ENCODE assay signal across 8 cellular contexts in the genomic region with DNA sequence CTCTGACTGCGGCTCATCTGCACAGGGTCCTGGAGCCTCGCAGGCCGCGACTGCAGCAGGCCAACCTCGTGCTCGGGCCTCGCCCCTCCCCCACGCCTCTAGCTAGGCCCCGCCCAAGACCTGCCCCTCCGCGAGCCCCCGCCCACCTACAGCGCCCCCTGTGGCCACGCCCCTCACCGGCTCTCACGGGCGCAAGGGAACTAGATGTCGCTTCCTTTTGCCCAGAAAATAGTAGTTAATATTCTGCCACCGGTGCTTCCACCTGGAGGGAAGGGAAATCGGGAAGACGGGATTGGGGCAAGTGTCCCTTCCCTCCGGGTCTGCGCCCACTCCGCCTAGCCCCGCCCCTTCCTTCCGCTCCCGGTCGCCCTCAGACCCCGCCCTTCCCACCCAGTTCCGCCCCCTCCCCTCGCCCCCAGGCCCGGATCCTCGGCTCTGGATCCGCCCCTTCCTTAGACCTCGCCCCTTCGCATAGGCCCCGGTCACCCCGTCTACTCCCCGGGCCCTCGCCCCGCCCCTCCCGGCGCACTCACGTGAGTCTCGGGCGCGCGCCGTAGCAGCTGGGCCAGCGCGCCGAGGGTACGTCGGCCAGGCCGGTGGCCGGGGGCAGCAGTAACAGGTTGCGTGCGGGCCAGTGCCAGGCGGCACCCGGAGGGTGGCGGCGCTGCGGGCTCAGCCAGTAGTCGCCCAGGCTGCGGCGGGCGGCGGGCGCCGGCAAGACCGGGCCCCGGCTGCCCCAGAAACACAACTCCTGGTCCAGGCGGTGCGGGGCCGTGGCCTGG. TPM values are rescaled to one million over a fixed set of nuclear protein-coding genes. Genes with fewer than 3 reads are reported as not detected.
A peak's percentile ranks its signal among the peaks of the same experiment; 100 is the strongest.
DNase-seq lines count a peak whose midpoint lies in the region; ATAC-seq and TF ChIP-seq lines count a peak whose summit lies in the region.

No MANE protein-coding gene starts in this region.

- H3K4me3 ChIP-seq in AG04450 (ENCODE audit: low read depth, low read length) (peak overlapping the region; percentile 71), WERI-Rb-1 (ENCODE audit: low read depth, low read length) (peak overlapping the region; percentile 79), mammary epithelial cell (replicated peaks in 1 of 3; ENCODE audit: insufficient read depth in 1 of 3, low read depth in 2 of 3, low read length in 3 of 3) (peak overlapping the region; percentile 45 to 78 (median 58))

- H3K9me3 ChIP-seq in AG04450 (ENCODE audit: control insufficient read depth, insufficient read depth, low read length) (peaks cover 5% of the 10 kb centered on the region; the same call in 1 of the 2 replicates), WERI-Rb-1 (ENCODE audit: severe bottlenecking) (peaks cover 6% of the 10 kb centered on the region), mammary epithelial cell (replicated peaks; ENCODE audit: insufficient read depth, low read length) (no peaks in the 10 kb centered on the region)

- peak; percentile 79 for DNase-seq in AG04450 (ENCODE audit: low read depth, low spot score)
- DNase-seq in NCI-H2171 treated with DMSO at 0.1 percent for 48 hours (lab: John Stamatoyannopoulos, UW) = peak; percentile 92
- peak; percentile 97 for DNase-seq in WERI-Rb-1
- peak; percentile 73 for DNase-seq in mammary epithelial cell
- peak; percentile 91 to 93 (median 92) for DNase-seq in immature natural killer cell
- DNase-seq in smooth muscle cell of the brain vasculature (ENCODE audit: low read depth, low spot score) = peak; percentile 83

- peaks cover 44 to 46% of the 10 kb centered on the region in 2 donors for H3K4me1 Mint-ChIP-seq in immature natural killer cell

- H3K27me3 Mint-ChIP-seq in immature natural killer cell (ENCODE audit: low read depth in 3 of 3) = peaks cover 2 to 13% (median 6%) of the 10 kb centered on the region in 3 donors

- H3K4me1 ChIP-seq in mammary epithelial cell (ENCODE audit: insufficient read depth, low read length) = peaks cover 20% of the 10 kb centered on the region

- H3K4me3 Mint-ChIP-seq in immature natural killer cell = peak overlapping the region; percentile 79 to 90 (median 86)

- dilution Hi-C loops in mammary epithelial cell (cut with HindIII; ENCODE audit: low sequenced_read_pairs) = no loop called here

- H3K27me3 ChIP-seq in AG04450 (ENCODE audit: control insufficient read depth, insufficient read depth, low read length) (no peaks in the 10 kb centered on the region), WERI-Rb-1 (ENCODE audit: insufficient read depth, low read depth, severe bottlenecking) (no peaks in the 10 kb centered on the region), mammary epithelial cell (ENCODE audit: insufficient read depth, low read length) (no peaks in the 10 kb centered on the region)

- in situ Hi-C loops in mammary epithelial cell (cut with MboI; ENCODE audit: low sequenced_read_pairs in 2 of 2) = no loop called here

- intact Hi-C loops in mammary epithelial cell (cut with micrococcal nuclease) = loop anchor here (1.0 to 5.0 kb wide), 3 partner anchors 14 to 129 kb away; partner anchors contain the start of genes EIF3I, HDAC1 and TMEM234

- H3K79me2 ChIP-seq in mammary epithelial cell (ENCODE audit: insufficient read depth, low read length) = no peaks in the 10 kb centered on the region

- H3K27ac Mint-ChIP-seq in immature natural killer cell = peak overlapping the region; percentile 57 to 94 (median 84)

- peak overlapping the region; percentile 69 for H3K9ac ChIP-seq in mammary epithelial cell (ENCODE audit: insufficient read depth, low read length)

- ATAC-seq in GM18868 (IDR thresholded peaks at IDR 0.05; ENCODE audit: unreplicated experiment) (peak; percentile 85), HG03103 (IDR thresholded peaks at IDR 0.05; ENCODE audit: low read depth, unreplicated experiment) (peak; percentile 79)

- H3K36me3 Mint-ChIP-seq in immature natural killer cell = peaks cover 0 to 4% (median 0%) of the 10 kb centered on the region in 3 donors

- POLR2A ChIA-PET in AG04450 (lab: Yijun Ruan, JAX) = interaction anchor here (0.6 to 4.4 kb wide), 11 partner anchors 8 to 135 kb away, joined by 3 to 83 read pairs (median 3); partner anchors contain the start of genes BSDC1 and MARCKSL1

- CTCF ChIA-PET in AG04450 (lab: Charles Lee) = interaction anchor here (0.5 to 1.6 kb wide), 6 partner anchors 10 to 411 kb away, joined by 3 to 4 read pairs (median 3); no protein-coding TSS in a partner anchor
- CTCF ChIA-PET in mammary epithelial cell (lab: Charles Lee; ENCODE audit: low non-redundant PET) = no interaction called here

- BruUV-seq in mammary epithelial cell (replicated peaks; lab: Mats Ljungman, UMichigan) = no TSS peak

- peak overlapping the region; percentile 86 for H3K4me2 ChIP-seq in mammary epithelial cell (ENCODE audit: insufficient read depth, low read depth, low read length)

- no peaks in the 10 kb centered on the region for H3K36me3 ChIP-seq in WERI-Rb-1
- no peaks in the 10 kb centered on the region for H3K36me3 ChIP-seq in mammary epithelial cell (ENCODE audit: insufficient read depth, low read length)

- no peaks in the 10 kb centered on the region for H3K9me3 Mint-ChIP-seq in immature natural killer cell

- H3K27ac ChIP-seq in AG04450 (ENCODE audit: low read depth, low read length) (peak overlapping the region; percentile 75), WERI-Rb-1 (peak overlapping the region; percentile 93), mammary epithelial cell (ENCODE audit: insufficient read depth, low read depth, low read length) (peak overlapping the region; percentile 22)

- TF ChIP-seq CTCF in AG04450 (IDR thresholded peaks at IDR 0.05; ENCODE audit: low read depth, low read length) = peak; percentile 57
- TF ChIP-seq CTCF in WERI-Rb-1 (IDR thresholded peaks at IDR 0.05; ENCODE audit: low read depth, low read length) = peak; percentile 47
- TF ChIP-seq CTCF in mammary epithelial cell (conservative IDR thresholded peaks at IDR 0.05 in 1 of 2, IDR thresholded peaks at IDR 0.05 in 1 of 2; ENCODE audit: extremely low read depth in 1 of 2, insufficient read depth in 1 of 2, low read depth in 1 of 2, low read length in 2 of 2) = peak in 1 of 2 donors; percentile 60

- H4K20me1 ChIP-seq in mammary epithelial cell (ENCODE audit: insufficient read depth, low read length) = no peaks in the 10 kb centered on the region

- peak overlapping the region; percentile 85 for H2AFZ ChIP-seq in mammary epithelial cell (ENCODE audit: low read depth, low read length)

- WGBS in mammary epithelial cell (ENCODE audit: low coverage, missing lambda C conversion rate) = 11% methylated on average over 26 of the region's 75 CpGs

RNA-seq across cellular contexts. Expression of gene FAM229A, which starts 11.0 kb away (rescaled TPM):
- 1.4 and 1.6 TPM in 2 replicates for polyA plus RNA-seq in AG04450 (2011; rRNA removed)
- polyA minus RNA-seq in AG04450 (2011; rRNA and poly(A)+ RNA removed) = 2.1 and 2.3 TPM in 2 replicates
- total RNA-seq in mammary epithelial cell = 1 to 10 TPM; 1.8 to 6.4 TPM
- polyA plus RNA-seq in mammary epithelial cell = 1.1 TPM
- not detected for polyA minus RNA-seq in mammary epithelial cell
- under 1 TPM in 2 of 3 donors, not detected in 1; 0.09 to 0.17 TPM for polyA plus RNA-seq in immature natural killer cell

RNA-seq across cellular contexts. Expression of gene TSSK3, which starts 11.1 kb away (rescaled TPM):
- polyA plus RNA-seq in AG04450 (2011; rRNA removed) = 0.33 and 0.45 TPM in 2 replicates
- polyA minus RNA-seq in AG04450 (2011; rRNA and poly(A)+ RNA removed) = not detected in 2 replicates
- 1 to 10 TPM; 1.0 to 1.2 TPM for total RNA-seq in mammary epithelial cell
- 0.08 TPM for polyA plus RNA-seq in mammary epithelial cell
- polyA minus RNA-seq in mammary epithelial cell = not detected
- polyA plus RNA-seq in immature natural killer cell = 1 to 10 TPM in 1 of 3 donors, not detected in 2; 2.7 TPM

RNA-seq across cellular contexts. Expression of gene MARCKSL1, which starts 15.2 kb away (rescaled TPM):
- polyA plus RNA-seq in AG04450 (2011; rRNA removed) (196 and 200 TPM in 2 replicates), mammary epithelial cell (15.3 TPM), immature natural killer cell (10 to 100 TPM; 20.5 to 46.9 (median 27.7) TPM)
- polyA minus RNA-seq in AG04450 (2011; rRNA and poly(A)+ RNA removed) = 90.1 and 100 TPM in 2 replicates
- 10 to 100 TPM; 13.0 to 16.1 TPM for total RNA-seq in mammary epithelial cell
- 13.9 TPM for polyA minus RNA-seq in mammary epithelial cell

RNA-seq across cellular contexts. Expression of gene BSDC1, which starts 43.0 kb away (rescaled TPM):
- polyA plus RNA-seq in AG04450 (2011; rRNA removed) = 45.3 and 53.1 TPM in 2 replicates
- 45.1 and 47.4 TPM in 2 replicates for polyA minus RNA-seq in AG04450 (2011; rRNA and poly(A)+ RNA removed)
- total RNA-seq in mammary epithelial cell = 10 to 100 TPM; 47.6 to 78.5 TPM
- polyA plus RNA-seq in mammary epithelial cell = 33.2 TPM
- 27.8 TPM for polyA minus RNA-seq in mammary epithelial cell
- 10 to 100 TPM; 33.9 to 50.3 (median 37.4) TPM for polyA plus RNA-seq in immature natural killer cell

RNA-seq across cellular contexts. Expression of gene HDAC1, which starts 59.4 kb away (rescaled TPM):
- polyA plus RNA-seq in AG04450 (2011; rRNA removed) (157 and 172 TPM in 2 replicates), mammary epithelial cell (120 TPM), immature natural killer cell (100 to 1,000 TPM; 151 to 195 (median 169) TPM)
- polyA minus RNA-seq in AG04450 (2011; rRNA and poly(A)+ RNA removed) = 143 and 153 TPM in 2 replicates
- total RNA-seq in mammary epithelial cell = 10 to 100 TPM; 56.5 to 84.3 TPM
- polyA minus RNA-seq in mammary epithelial cell = 92.7 TPM

Comparison
In these comparisons a context has a peak if more than half of its experiments do, and no peak if none do; other contexts are left out.
1. Peak in every context shown above with its lines: DNase-seq, ATAC-seq, H3K4me3 ChIP-seq and H3K27ac ChIP-seq.
2. H3K27ac ChIP-seq: peak in every context shown above with its lines; median percentile 93 in WERI-Rb-1; 75 in AG04450; 22 in mammary epithelial cell.